ENCODE assay signal across 17 cellular contexts in the genomic region with DNA sequence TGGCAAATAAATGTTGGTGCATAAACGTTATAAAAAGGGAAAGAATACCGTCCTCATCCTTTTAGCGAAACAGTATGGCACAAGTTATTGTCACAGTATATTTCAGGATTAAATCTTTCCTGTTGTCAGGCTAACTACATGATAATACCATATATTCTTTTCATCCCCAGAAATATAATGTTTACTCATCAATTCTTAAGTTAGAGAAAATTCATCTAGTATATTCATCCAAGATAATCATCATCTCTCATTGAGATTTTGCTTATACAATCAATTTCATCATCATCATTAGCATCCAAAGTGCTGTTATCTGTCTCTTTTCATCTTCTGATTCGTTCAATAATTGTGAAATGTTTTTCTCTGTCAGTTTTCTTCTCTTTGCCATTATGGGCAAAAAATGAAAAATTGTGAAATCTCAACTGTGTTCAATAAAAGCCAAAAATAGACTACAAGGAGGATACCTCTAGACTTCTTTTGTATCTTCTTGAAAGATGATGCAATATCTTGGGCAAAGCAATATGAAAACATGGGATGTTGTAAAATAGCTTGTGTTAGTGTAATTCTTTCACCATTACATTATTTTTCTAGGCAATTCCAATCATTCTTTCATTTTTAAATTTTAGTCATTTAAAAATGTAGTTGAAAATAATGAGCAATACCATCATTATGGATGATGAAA. TPM values are rescaled to one million over a fixed set of nuclear protein-coding genes. Genes with fewer than 3 reads are reported as not detected.
DNase-seq lines count a peak whose midpoint lies in the region; ATAC-seq, FAIRE-seq and TF ChIP-seq lines count a peak whose summit lies in the region.
"Had no signal": no experiment of that assay in that cellular context is flagged by ENCODE, and none has a peak within 500 bp of the region (broad histone marks: within the 10 kb centered on the region; RNA-seq: fewer than 3 reads in every experiment).

No MANE protein-coding gene starts in this region.

- no peak overlapping the region for H2AFZ ChIP-seq in GM23248
- no peak overlapping the region for H2AFZ ChIP-seq in K562 (ENCODE audit: low read depth, low read length)
- H2AFZ ChIP-seq in osteoblast (ENCODE audit: low read length) = no peak overlapping the region

- no TSS peak for BruUV-seq in K562 (replicated peaks; lab: Mats Ljungman, UMichigan)

- H3K4me1 ChIP-seq in GM23248 (ENCODE audit: insufficient read depth) (no peaks in the 10 kb centered on the region), K562 (replicated peaks in 1 of 2; ENCODE audit: control insufficient read depth in 2 of 2, insufficient read depth in 2 of 2, low read length in 2 of 2) (peaks cover 0 to 7% of the 10 kb centered on the region in 2 experiments; a peak in 2 of 5 replicates), osteoblast (ENCODE audit: insufficient read depth, low read length) (no peaks in the 10 kb centered on the region), transverse colon (peaks cover 0 to 16% (median 0%) of the 10 kb centered on the region in 4 donors)
- H3K4me1 ChIP-seq: BLaER1 had no signal

- TF ChIP-seq CTCF in K562 (IDR thresholded peaks at IDR 0.05 in 2 of 3, conservative IDR thresholded peaks at IDR 0.05 in 1 of 3; ENCODE audit: insufficient read depth in 2 of 3, low read depth in 1 of 3, low read length in 3 of 3) (no peak), osteoblast (IDR thresholded peaks at IDR 0.05; ENCODE audit: extremely low read depth, low read depth, low read length) (no peak), transverse colon (IDR thresholded peaks at IDR 0.05) (no peak)

- WGBS in GM23248 (ENCODE audit: low coverage in 1 of 2, low lambda C conversion rate in 2 of 2, missing lambda C conversion rate in 2 of 2), 2 experiments = 25 to 30% methylated on average over 4 of the region's 4 CpGs
- 0% methylated on average over 4 of the region's 4 CpGs for WGBS in K562 (ENCODE audit: insufficient coverage, low coverage, missing lambda C conversion rate)
- WGBS in transverse colon (ENCODE audit: low coverage in 1 of 2), 2 donors = 74 to 80% methylated on average over 4 of the region's 4 CpGs

- POLR2A ChIA-PET in K562 (lab: Yijun Ruan, JAX) = no interaction called here

- FAIRE-seq in K562 (lab: Jason Lieb, UNC) = no peak

- H3K4me3 ChIP-seq in GM23248 (no peak overlapping the region), K562 (no peak overlapping the region), osteoblast (ENCODE audit: insufficient read depth, low read length) (no peak overlapping the region), transverse colon (no peak overlapping the region)
- H3K4me3 ChIP-seq: BLaER1 had no signal

- in situ Hi-C loops in GM23248 (cut with MboI) = no loop called here
- in situ Hi-C loops in K562 (cut with MboI) = no loop called here
- in situ Hi-C loops in transverse colon (cut with MboI; ENCODE audit: low pct_ligation_motif_present in 1 of 4, low pct_unique_long_range_greater_than_20kb in 1 of 4, low sequenced_read_pairs in 3 of 4) = no loop called here

- no peak overlapping the region for H3K4me2 ChIP-seq in GM23248 (ENCODE audit: unreplicated experiment)
- H3K4me2 ChIP-seq in K562 (ENCODE audit: insufficient read depth, low read length) = no peak overlapping the region
- no peak overlapping the region for H3K4me2 ChIP-seq in osteoblast (ENCODE audit: insufficient read depth, low read length)
- H3K4me2 ChIP-seq: BLaER1 had no signal

- no peak for ATAC-seq in K562
- ATAC-seq in GM21825 (IDR thresholded peaks at IDR 0.05; ENCODE audit: unreplicated experiment) = no peak
- ATAC-seq: PC-3 had no signal

- H3K36me3 ChIP-seq in GM23248 (ENCODE audit: low read depth) = no peaks in the 10 kb centered on the region
- no peaks in the 10 kb centered on the region for H3K36me3 ChIP-seq in K562 (ENCODE audit: control insufficient read depth, insufficient read depth, low read length)
- H3K36me3 ChIP-seq in osteoblast (ENCODE audit: insufficient read depth, low read length) = no peaks in the 10 kb centered on the region
- no peaks in the 10 kb centered on the region for H3K36me3 ChIP-seq in transverse colon
- H3K36me3 ChIP-seq: BLaER1 had no signal

- H3K9ac ChIP-seq in GM23248 (no peak overlapping the region), K562 (ENCODE audit: insufficient read depth in 1 of 2, low read depth in 2 of 2, low read length in 2 of 2) (no peak overlapping the region)
- H3K9ac ChIP-seq: BLaER1 had no signal

- no peaks in the 10 kb centered on the region for H3K79me2 ChIP-seq in GM23248 (ENCODE audit: insufficient read depth)
- H3K79me2 ChIP-seq in K562 (ENCODE audit: control insufficient read depth, insufficient read depth, low read length) = no peaks in the 10 kb centered on the region
- no peaks in the 10 kb centered on the region for H3K79me2 ChIP-seq in osteoblast (ENCODE audit: insufficient read depth, low read length)

- H3K9me1 ChIP-seq in K562 (ENCODE audit: control insufficient read depth, insufficient read depth, low read length) = no peaks in the 10 kb centered on the region

- DNase-seq in GM23248 (peak; percentile 17), NOMO-1 treated with DMSO at 0.1 percent for 48 hours (lab: John Stamatoyannopoulos, UW; ENCODE audit: unreplicated experiment) (peak; percentile 85), K562 (ENCODE audit: extremely low read depth in 1 of 4, low spot score in 3 of 4) (no peak), osteoblast (ENCODE audit: insufficient read length, low spot score, missing footprints) (peak; percentile 76), transverse colon (no peak)
- DNase-seq in stimulated activated naive CD4-positive, alpha-beta T cell (lab: John Stamatoyannopoulos, UW) = no peak
- DNase-seq: CD8-positive, alpha-beta memory T cell; HCEC 1CT; MM.1S; NCI-H1436 treated with DMSO at 0.1 percent for 48 hours; NCI-H2081; NCI-H510A treated with DMSO at 0.1 percent for 48 hours; PC-3 had no signal

- H3K9me3 ChIP-seq in GM23248 (ENCODE audit: low read depth) = no peaks in the 10 kb centered on the region
- H3K9me3 ChIP-seq in K562 (replicated peaks; ENCODE audit: control insufficient read depth, insufficient read depth, low read depth, low read length) = no peaks in the 10 kb centered on the region
- H3K9me3 ChIP-seq in osteoblast (ENCODE audit: low read depth, low read length) = no peaks in the 10 kb centered on the region
- no peaks in the 10 kb centered on the region for H3K9me3 ChIP-seq in transverse colon

- no peak for TF ChIP-seq POLR2A in K562 (conservative IDR thresholded peaks at IDR 0.05)
- no peak for TF ChIP-seq POLR2A in transverse colon (IDR thresholded peaks at IDR 0.05)

- CTCF ChIA-PET in K562 (lab: Yijun Ruan, JAX; ENCODE audit: low intra/inter-chr PET ratio) = no interaction called here

- H4K20me1 ChIP-seq in GM23248 (ENCODE audit: insufficient read depth) (no peaks in the 10 kb centered on the region), K562 (replicated peaks; ENCODE audit: control insufficient read depth, insufficient read depth, low read length) (no peaks in the 10 kb centered on the region), osteoblast (ENCODE audit: insufficient read depth, low read length) (no peaks in the 10 kb centered on the region)
- H4K20me1 ChIP-seq: BLaER1 had no signal

- H3K9me2 ChIP-seq in GM23248 (ENCODE audit: insufficient read depth) = no peaks in the 10 kb centered on the region; the same call in 1 of the 2 replicates

- no peaks in the 10 kb centered on the region for H3F3A ChIP-seq in GM23248 (ENCODE audit: insufficient read depth)

- TF ChIP-seq EP300 in K562 (IDR thresholded peaks at IDR 0.05; ENCODE audit: low read length) (no peak), transverse colon (IDR thresholded peaks at IDR 0.05; ENCODE audit: low read depth) (no peak)

- no peak for TF ChIP-seq RAD21 in K562 (CRISPR knock-in tag; conservative IDR thresholded peaks at IDR 0.05 in 1 of 2, IDR thresholded peaks at IDR 0.05 in 1 of 2)

- intact Hi-C loops in K562 (cut with micrococcal nuclease) (no loop called here), transverse colon (cut with DNase I; ENCODE audit: low total_unique reads) (no loop called here)

- H3K27ac ChIP-seq in GM23248 = no peak overlapping the region
- no peak overlapping the region for H3K27ac ChIP-seq in K562 (ENCODE audit: extremely low read depth, low read depth, low read length)
- H3K27ac ChIP-seq in osteoblast (ENCODE audit: low read depth, low read length) = no peak overlapping the region
- no peak overlapping the region for H3K27ac ChIP-seq in transverse colon
- H3K27ac ChIP-seq: BLaER1, HL-60 had no signal

- no peaks in the 10 kb centered on the region for H3K27me3 ChIP-seq in GM23248 (replicated peaks; ENCODE audit: insufficient read depth)
- peaks cover 4 to 6% of the 10 kb centered on the region in 2 experiments; a peak in 2 of 5 replicates for H3K27me3 ChIP-seq in K562 (ENCODE audit: control insufficient read depth in 2 of 2, insufficient read depth in 2 of 2, low read length in 2 of 2)
- H3K27me3 ChIP-seq in osteoblast (ENCODE audit: insufficient read depth, low read length) = no peaks in the 10 kb centered on the region
- H3K27me3 ChIP-seq in transverse colon = no peaks in the 10 kb centered on the region
- H3K27me3 ChIP-seq: BLaER1 had no signal

RNA-seq across cellular contexts. Expression of a gene that starts 2.6 kb away (rescaled TPM):
- total RNA-seq in GM23248 (2014; rRNA removed; shearing (Covaris generic)) = not detected in 2 replicates
- polyA plus RNA-seq in GM23248 (2016; fragmentation: Nextera tagmentation; extraction: Ambion mirVana) = not detected in 2 replicates
- not detected in 2 replicates for total RNA-seq in K562 (2011; cell fraction: chromatin; rRNA removed; ENCODE audit: low replicate concordance)
- total RNA-seq in K562 (2011; cell fraction: nucleolus; rRNA removed) = not detected in 2 replicates
- not detected in 2 replicates for total RNA-seq in K562 (2011; cell fraction: nucleoplasm; rRNA removed)
- total RNA-seq in K562 (2014; rRNA removed) = not detected in 2 replicates
- total RNA-seq in K562 (2014; rRNA removed; fragmentation: Illumina TruSeq; extraction: Trizol) = not detected in 2 replicates
- not detected in 2 replicates for total RNA-seq in K562 (2015; rRNA removed; fragmentation: Illumina TruSeq; extraction: Trizol)
- total RNA-seq in K562 (2021) = not detected in 2 replicates
- polyA plus RNA-seq in K562 (2011; rRNA removed) = not detected in 2 replicates
- not detected in 2 replicates for polyA plus RNA-seq in K562 (2011; cell fraction: cytosol; rRNA removed)
- polyA plus RNA-seq in K562 (2011; cell fraction: nucleus; rRNA removed) = not detected in 2 replicates
- polyA plus RNA-seq in K562 (2012) = not detected in 2 replicates
- not detected in 2 replicates for polyA plus RNA-seq in K562 (2014; fragmentation: Illumina TruSeq; extraction: Trizol)
- polyA plus RNA-seq in K562 (2014; fragmentation: Nextera tagmentation; extraction: Ambion mirVana) = not detected
- not detected in 2 replicates for polyA plus RNA-seq in K562 (2014; rRNA removed)
- polyA minus RNA-seq in K562 (2011; rRNA and poly(A)+ RNA removed) = not detected in 2 replicates
- not detected in 2 replicates for polyA minus RNA-seq in K562 (2011; cell fraction: cytosol; rRNA and poly(A)+ RNA removed)
- polyA minus RNA-seq in K562 (2011; cell fraction: nucleus; rRNA and poly(A)+ RNA removed) = not detected in 2 replicates
- not detected in 2 replicates for total RNA-seq in osteoblast
- not detected for total RNA-seq in transverse colon
- total RNA-seq: CD8-positive, alpha-beta memory T cell; Daoy; PC-3 had no signal
- polyA plus RNA-seq: CD8-positive, alpha-beta memory T cell had no signal

Comparison
In these comparisons a context has a peak if more than half of its experiments do, and no peak if none do; other contexts are left out.
1. DNase-seq: peak in GM23248 (single experiment), NOMO-1 treated with DMSO at 0.1 percent for 48 hours (single experiment) and osteoblast (single experiment); none in K562 (0 of 4), transverse colon (single experiment) and stimulated activated naive CD4-positive, alpha-beta T cell (0 of 6).